Comparison of ENCODE assay signal across 2 cellular contexts in the genomic region with DNA sequence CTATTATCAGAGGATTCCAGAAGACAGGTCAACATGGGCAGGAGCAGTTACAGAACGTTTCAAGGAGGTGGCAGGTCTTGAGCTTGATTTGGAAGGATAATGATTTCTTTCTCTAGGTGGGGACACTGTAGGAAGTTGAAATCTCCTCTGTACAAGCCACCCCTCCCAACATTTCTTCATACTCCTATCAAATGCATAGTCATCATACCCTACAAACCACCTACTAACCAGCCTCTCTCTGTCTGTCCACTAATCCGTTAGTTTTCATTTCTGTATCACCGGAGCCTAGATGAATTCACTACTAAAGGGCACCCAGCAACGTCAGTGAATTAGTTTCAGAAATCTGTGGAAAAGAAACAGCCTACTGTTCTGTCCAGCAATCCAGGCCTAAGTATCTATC.
TF ChIP-seq lines count a peak whose summit lies in the region.

No MANE protein-coding gene starts in this region.

TF ChIP-seq in WTC11, 78 proteins besides CTCF, POLR2A, EP300 and RAD21 (continues in another document):
- TF ChIP-seq, protein P1, sequence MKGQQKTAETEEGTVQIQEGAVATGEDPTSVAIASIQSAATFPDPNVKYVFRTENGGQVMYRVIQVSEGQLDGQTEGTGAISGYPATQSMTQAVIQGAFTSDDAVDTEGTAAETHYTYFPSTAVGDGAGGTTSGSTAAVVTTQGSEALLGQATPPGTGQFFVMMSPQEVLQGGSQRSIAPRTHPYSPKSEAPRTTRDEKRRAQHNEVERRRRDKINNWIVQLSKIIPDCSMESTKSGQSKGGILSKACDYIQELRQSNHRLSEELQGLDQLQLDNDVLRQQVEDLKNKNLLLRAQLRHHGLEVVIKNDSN (CRISPR knock-in tag; IDR thresholded peaks at IDR 0.05), result no peak
- TF ChIP-seq, protein P2, sequence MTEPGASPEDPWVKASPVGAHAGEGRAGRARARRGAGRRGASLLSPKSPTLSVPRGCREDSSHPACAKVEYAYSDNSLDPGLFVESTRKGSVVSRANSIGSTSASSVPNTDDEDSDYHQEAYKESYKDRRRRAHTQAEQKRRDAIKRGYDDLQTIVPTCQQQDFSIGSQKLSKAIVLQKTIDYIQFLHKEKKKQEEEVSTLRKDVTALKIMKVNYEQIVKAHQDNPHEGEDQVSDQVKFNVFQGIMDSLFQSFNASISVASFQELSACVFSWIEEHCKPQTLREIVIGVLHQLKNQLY (CRISPR knock-in tag; IDR thresholded peaks at IDR 0.05), result no peak
- TF ChIP-seq, protein P3, sequence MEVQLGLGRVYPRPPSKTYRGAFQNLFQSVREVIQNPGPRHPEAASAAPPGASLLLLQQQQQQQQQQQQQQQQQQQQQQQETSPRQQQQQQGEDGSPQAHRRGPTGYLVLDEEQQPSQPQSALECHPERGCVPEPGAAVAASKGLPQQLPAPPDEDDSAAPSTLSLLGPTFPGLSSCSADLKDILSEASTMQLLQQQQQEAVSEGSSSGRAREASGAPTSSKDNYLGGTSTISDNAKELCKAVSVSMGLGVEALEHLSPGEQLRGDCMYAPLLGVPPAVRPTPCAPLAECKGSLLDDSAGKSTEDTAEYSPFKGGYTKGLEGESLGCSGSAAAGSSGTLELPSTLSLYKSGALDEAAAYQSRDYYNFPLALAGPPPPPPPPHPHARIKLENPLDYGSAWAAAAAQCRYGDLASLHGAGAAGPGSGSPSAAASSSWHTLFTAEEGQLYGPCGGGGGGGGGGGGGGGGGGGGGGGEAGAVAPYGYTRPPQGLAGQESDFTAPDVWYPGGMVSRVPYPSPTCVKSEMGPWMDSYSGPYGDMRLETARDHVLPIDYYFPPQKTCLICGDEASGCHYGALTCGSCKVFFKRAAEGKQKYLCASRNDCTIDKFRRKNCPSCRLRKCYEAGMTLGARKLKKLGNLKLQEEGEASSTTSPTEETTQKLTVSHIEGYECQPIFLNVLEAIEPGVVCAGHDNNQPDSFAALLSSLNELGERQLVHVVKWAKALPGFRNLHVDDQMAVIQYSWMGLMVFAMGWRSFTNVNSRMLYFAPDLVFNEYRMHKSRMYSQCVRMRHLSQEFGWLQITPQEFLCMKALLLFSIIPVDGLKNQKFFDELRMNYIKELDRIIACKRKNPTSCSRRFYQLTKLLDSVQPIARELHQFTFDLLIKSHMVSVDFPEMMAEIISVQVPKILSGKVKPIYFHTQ (CRISPR knock-in tag; IDR thresholded peaks at IDR 0.05), result no peak
- TF ChIP-seq ZNF219 (CRISPR knock-in tag; IDR thresholded peaks at IDR 0.05; ENCODE audit: borderline replicate concordance) (no peak), ZNF396 (CRISPR knock-in tag; IDR thresholded peaks at IDR 0.05; ENCODE audit: borderline replicate concordance) (no peak), CREM (CRISPR knock-in tag; IDR thresholded peaks at IDR 0.05) (no peak), ETV6 (CRISPR knock-in tag; IDR thresholded peaks at IDR 0.05) (no peak)
- TF ChIP-seq, protein P4, sequence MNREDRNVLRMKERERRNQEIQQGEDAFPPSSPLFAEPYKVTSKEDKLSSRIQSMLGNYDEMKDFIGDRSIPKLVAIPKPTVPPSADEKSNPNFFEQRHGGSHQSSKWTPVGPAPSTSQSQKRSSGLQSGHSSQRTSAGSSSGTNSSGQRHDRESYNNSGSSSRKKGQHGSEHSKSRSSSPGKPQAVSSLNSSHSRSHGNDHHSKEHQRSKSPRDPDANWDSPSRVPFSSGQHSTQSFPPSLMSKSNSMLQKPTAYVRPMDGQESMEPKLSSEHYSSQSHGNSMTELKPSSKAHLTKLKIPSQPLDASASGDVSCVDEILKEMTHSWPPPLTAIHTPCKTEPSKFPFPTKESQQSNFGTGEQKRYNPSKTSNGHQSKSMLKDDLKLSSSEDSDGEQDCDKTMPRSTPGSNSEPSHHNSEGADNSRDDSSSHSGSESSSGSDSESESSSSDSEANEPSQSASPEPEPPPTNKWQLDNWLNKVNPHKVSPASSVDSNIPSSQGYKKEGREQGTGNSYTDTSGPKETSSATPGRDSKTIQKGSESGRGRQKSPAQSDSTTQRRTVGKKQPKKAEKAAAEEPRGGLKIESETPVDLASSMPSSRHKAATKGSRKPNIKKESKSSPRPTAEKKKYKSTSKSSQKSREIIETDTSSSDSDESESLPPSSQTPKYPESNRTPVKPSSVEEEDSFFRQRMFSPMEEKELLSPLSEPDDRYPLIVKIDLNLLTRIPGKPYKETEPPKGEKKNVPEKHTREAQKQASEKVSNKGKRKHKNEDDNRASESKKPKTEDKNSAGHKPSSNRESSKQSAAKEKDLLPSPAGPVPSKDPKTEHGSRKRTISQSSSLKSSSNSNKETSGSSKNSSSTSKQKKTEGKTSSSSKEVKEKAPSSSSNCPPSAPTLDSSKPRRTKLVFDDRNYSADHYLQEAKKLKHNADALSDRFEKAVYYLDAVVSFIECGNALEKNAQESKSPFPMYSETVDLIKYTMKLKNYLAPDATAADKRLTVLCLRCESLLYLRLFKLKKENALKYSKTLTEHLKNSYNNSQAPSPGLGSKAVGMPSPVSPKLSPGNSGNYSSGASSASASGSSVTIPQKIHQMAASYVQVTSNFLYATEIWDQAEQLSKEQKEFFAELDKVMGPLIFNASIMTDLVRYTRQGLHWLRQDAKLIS (CRISPR knock-in tag; IDR thresholded peaks at IDR 0.05; ENCODE audit: borderline replicate concordance), result no peak
- TF ChIP-seq, protein P5, sequence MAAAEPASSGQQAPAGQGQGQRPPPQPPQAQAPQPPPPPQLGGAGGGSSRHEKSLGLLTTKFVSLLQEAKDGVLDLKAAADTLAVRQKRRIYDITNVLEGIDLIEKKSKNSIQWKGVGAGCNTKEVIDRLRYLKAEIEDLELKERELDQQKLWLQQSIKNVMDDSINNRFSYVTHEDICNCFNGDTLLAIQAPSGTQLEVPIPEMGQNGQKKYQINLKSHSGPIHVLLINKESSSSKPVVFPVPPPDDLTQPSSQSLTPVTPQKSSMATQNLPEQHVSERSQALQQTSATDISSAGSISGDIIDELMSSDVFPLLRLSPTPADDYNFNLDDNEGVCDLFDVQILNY (CRISPR knock-in tag; IDR thresholded peaks at IDR 0.05), result no peak
- TF ChIP-seq, protein P6, sequence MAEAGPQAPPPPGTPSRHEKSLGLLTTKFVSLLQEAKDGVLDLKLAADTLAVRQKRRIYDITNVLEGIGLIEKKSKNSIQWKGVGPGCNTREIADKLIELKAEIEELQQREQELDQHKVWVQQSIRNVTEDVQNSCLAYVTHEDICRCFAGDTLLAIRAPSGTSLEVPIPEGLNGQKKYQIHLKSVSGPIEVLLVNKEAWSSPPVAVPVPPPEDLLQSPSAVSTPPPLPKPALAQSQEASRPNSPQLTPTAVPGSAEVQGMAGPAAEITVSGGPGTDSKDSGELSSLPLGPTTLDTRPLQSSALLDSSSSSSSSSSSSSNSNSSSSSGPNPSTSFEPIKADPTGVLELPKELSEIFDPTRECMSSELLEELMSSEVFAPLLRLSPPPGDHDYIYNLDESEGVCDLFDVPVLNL (CRISPR knock-in tag; IDR thresholded peaks at IDR 0.05; ENCODE audit: borderline replicate concordance, low read depth), result no peak

TF ChIP-seq in liver, 16 proteins besides CTCF, POLR2A, EP300 and RAD21 (continued from another document):
- TF ChIP-seq, protein P7, sequence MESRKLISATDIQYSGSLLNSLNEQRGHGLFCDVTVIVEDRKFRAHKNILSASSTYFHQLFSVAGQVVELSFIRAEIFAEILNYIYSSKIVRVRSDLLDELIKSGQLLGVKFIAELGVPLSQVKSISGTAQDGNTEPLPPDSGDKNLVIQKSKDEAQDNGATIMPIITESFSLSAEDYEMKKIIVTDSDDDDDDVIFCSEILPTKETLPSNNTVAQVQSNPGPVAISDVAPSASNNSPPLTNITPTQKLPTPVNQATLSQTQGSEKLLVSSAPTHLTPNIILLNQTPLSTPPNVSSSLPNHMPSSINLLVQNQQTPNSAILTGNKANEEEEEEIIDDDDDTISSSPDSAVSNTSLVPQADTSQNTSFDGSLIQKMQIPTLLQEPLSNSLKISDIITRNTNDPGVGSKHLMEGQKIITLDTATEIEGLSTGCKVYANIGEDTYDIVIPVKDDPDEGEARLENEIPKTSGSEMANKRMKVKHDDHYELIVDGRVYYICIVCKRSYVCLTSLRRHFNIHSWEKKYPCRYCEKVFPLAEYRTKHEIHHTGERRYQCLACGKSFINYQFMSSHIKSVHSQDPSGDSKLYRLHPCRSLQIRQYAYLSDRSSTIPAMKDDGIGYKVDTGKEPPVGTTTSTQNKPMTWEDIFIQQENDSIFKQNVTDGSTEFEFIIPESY (IDR thresholded peaks at IDR 0.05), result no peak
- TF ChIP-seq HNF4G (IDR thresholded peaks at IDR 0.05) (no peak), FOXA2 (IDR thresholded peaks at IDR 0.05) (no peak), YY1 (IDR thresholded peaks at IDR 0.05) (no peak)
